In genomic region chr5:1573728-1574329, GRCh38 we compare ENCODE assay signal across 6 cellular contexts.
DNase-seq lines count a peak whose midpoint lies in the region; TF ChIP-seq lines count a peak whose summit lies in the region.
"Not testable (repeated sequence)": the region's sequence is repeated elsewhere in the genome, so short reads cannot be mapped to it uniquely, and the experiment has no call there.

No MANE protein-coding gene starts in this region.

- TF ChIP-seq CTCF in GM13976 (IDR thresholded peaks at IDR 0.05; ENCODE audit: borderline replicate concordance, control extremely low read depth, extremely low read depth, insufficient read depth, missing control alignments); Loucy (conservative IDR thresholded peaks at IDR 0.05; ENCODE audit: low read length); nephron progenitor cell (IDR thresholded peaks at IDR 0.05): not testable (repeated sequence)

- not testable (repeated sequence) for H3K9me2 ChIP-seq in Loucy (replicated peaks; ENCODE audit: low read depth, low read length)

- H3F3A ChIP-seq in Loucy (ENCODE audit: low read depth) = peaks cover 13% of the 10 kb centered on the region; the same call in 1 of the 2 replicates

- not testable (repeated sequence) for H3K27me3 Mint-ChIP-seq in dendritic cell treated with granulocyte-macrophage colony-stimulating factor and Interleukin-4, amounts not matched to agents 40 ng/mL and 50 ng/mL, for 4 days; nephron progenitor cell (ENCODE audit: low read depth, poor library complexity); stimulated activated naive CD8-positive, alpha-beta T cell treated with anti-CD3 and anti-CD28 coated beads, Interleukin-15, Interleukin-2, amounts not matched to agents 100 ng/mL and 50 ng/mL, for 24 hours

- DNase-seq in GM13976 (ENCODE audit: low spot score) = peak; percentile 13
- DNase-seq in islet precursor cell = peak; percentile 28
- DNase-seq in nephron progenitor cell = not testable (repeated sequence)

- peak overlapping the region; percentile 10 for H3K9ac ChIP-seq in Loucy (ENCODE audit: low read depth, low read length, poor library complexity, severe bottlenecking)

- peaks cover 19% of the 10 kb centered on the region; the same call in 1 of the 2 replicates for H3K36me3 ChIP-seq in Loucy (ENCODE audit: insufficient read depth, low read length)

- in situ Hi-C loops in GM13976 (cut with MboI; ENCODE audit: low sequenced_read_pairs, unreplicated experiment) = not testable (repeated sequence)

- not testable (repeated sequence) for H4K20me1 ChIP-seq in Loucy (ENCODE audit: insufficient read depth, low read length, poor library complexity, severe bottlenecking)

- intact Hi-C loops in dendritic cell treated with granulocyte-macrophage colony-stimulating factor and Interleukin-4, amounts not matched to agents 40 ng/mL and 50 ng/mL, for 4 days (cut with micrococcal nuclease) = not testable (repeated sequence)

- not testable (repeated sequence) for H3K4me2 ChIP-seq in Loucy (ENCODE audit: low read depth, low read length, poor library complexity, severe bottlenecking)

- H3K4me1 Mint-ChIP-seq in dendritic cell treated with granulocyte-macrophage colony-stimulating factor and Interleukin-4, amounts not matched to agents 40 ng/mL and 50 ng/mL, for 4 days (ENCODE audit: low read depth) = peaks cover 26% of the 10 kb centered on the region
- H3K4me1 Mint-ChIP-seq in nephron progenitor cell; stimulated activated naive CD8-positive, alpha-beta T cell treated with anti-CD3 and anti-CD28 coated beads, Interleukin-15, Interleukin-2, amounts not matched to agents 100 ng/mL and 50 ng/mL, for 24 hours (ENCODE audit: low read depth): not testable (repeated sequence)

- not testable (repeated sequence) for H2AFZ ChIP-seq in Loucy (ENCODE audit: low read length)

- not testable (repeated sequence) for H3K27me3 ChIP-seq in Loucy (ENCODE audit: insufficient read depth, low read length, poor library complexity, severe bottlenecking)

- H3K36me3 Mint-ChIP-seq in dendritic cell treated with granulocyte-macrophage colony-stimulating factor and Interleukin-4, amounts not matched to agents 40 ng/mL and 50 ng/mL, for 4 days (ENCODE audit: low read depth) = peaks cover 40% of the 10 kb centered on the region
- peaks cover 73% of the 10 kb centered on the region for H3K36me3 Mint-ChIP-seq in nephron progenitor cell (ENCODE audit: low read depth)
- peaks cover 47% of the 10 kb centered on the region for H3K36me3 Mint-ChIP-seq in stimulated activated naive CD8-positive, alpha-beta T cell treated with anti-CD3 and anti-CD28 coated beads, Interleukin-15, Interleukin-2, amounts not matched to agents 100 ng/mL and 50 ng/mL, for 24 hours (ENCODE audit: low read depth)

- not testable (repeated sequence) for H3K79me2 ChIP-seq in Loucy (ENCODE audit: insufficient read depth, low read length)

- H3K4me1 ChIP-seq in Loucy (ENCODE audit: insufficient read depth, low read length, poor library complexity, severe bottlenecking) = peaks cover 41% of the 10 kb centered on the region

- H3K4me3 ChIP-seq in Loucy (ENCODE audit: low read length, poor library complexity, severe bottlenecking) = not testable (repeated sequence)

- H3K4me3 Mint-ChIP-seq in dendritic cell treated with granulocyte-macrophage colony-stimulating factor and Interleukin-4, amounts not matched to agents 40 ng/mL and 50 ng/mL, for 4 days; nephron progenitor cell; stimulated activated naive CD8-positive, alpha-beta T cell treated with anti-CD3 and anti-CD28 coated beads, Interleukin-15, Interleukin-2, amounts not matched to agents 100 ng/mL and 50 ng/mL, for 24 hours: not testable (repeated sequence)

- H3K27ac Mint-ChIP-seq in dendritic cell treated with granulocyte-macrophage colony-stimulating factor and Interleukin-4, amounts not matched to agents 40 ng/mL and 50 ng/mL, for 4 days = peak overlapping the region; percentile 37
- H3K27ac Mint-ChIP-seq in nephron progenitor cell = peak overlapping the region; percentile 75
- peak overlapping the region; percentile 41 for H3K27ac Mint-ChIP-seq in stimulated activated naive CD8-positive, alpha-beta T cell treated with anti-CD3 and anti-CD28 coated beads, Interleukin-15, Interleukin-2, amounts not matched to agents 100 ng/mL and 50 ng/mL, for 24 hours

- not testable (repeated sequence) for H3K9me3 ChIP-seq in Loucy (ENCODE audit: insufficient read depth, low read depth, low read length)

- not testable (repeated sequence) for H3K9me3 Mint-ChIP-seq in dendritic cell treated with granulocyte-macrophage colony-stimulating factor and Interleukin-4, amounts not matched to agents 40 ng/mL and 50 ng/mL, for 4 days; stimulated activated naive CD8-positive, alpha-beta T cell treated with anti-CD3 and anti-CD28 coated beads, Interleukin-15, Interleukin-2, amounts not matched to agents 100 ng/mL and 50 ng/mL, for 24 hours
- H3K9me3 Mint-ChIP-seq in nephron progenitor cell = peaks cover 27% of the 10 kb centered on the region
